19 cellular contexts compared by ENCODE assay signal in genomic region chr3:48511551-48511950, GRCh38. TPM values are rescaled to one million over a fixed set of nuclear protein-coding genes. Genes with fewer than 3 reads are reported as not detected.
A peak's percentile ranks its signal among the peaks of the same experiment; 100 is the strongest.
DNase-seq lines count a peak whose midpoint lies in the region; ATAC-seq, FAIRE-seq and TF ChIP-seq lines count a peak whose summit lies in the region.
"Had no signal": no experiment of that assay in that cellular context is flagged by ENCODE, and none has a peak within 500 bp of the region (broad histone marks: within the 10 kb centered on the region; RNA-seq: fewer than 3 reads in every experiment).

No MANE protein-coding gene starts in this region.

- no peak for TF ChIP-seq CTCF in K562 (IDR thresholded peaks at IDR 0.05 in 2 of 3, conservative IDR thresholded peaks at IDR 0.05 in 1 of 3; ENCODE audit: insufficient read depth in 2 of 3, low read depth in 1 of 3, low read length in 3 of 3)
- no peak for TF ChIP-seq CTCF in neural crest cell (conservative IDR thresholded peaks at IDR 0.05)
- TF ChIP-seq CTCF in esophagus squamous epithelium (IDR thresholded peaks at IDR 0.05), result no peak
- TF ChIP-seq CTCF in OCI-LY7 (conservative IDR thresholded peaks at IDR 0.05; ENCODE audit: low read length), result no peak

- H3K9ac ChIP-seq in K562 (ENCODE audit: insufficient read depth in 1 of 2, low read depth in 2 of 2, low read length in 2 of 2), result no peak overlapping the region

- ATAC-seq in T-helper 17 cell (no peak), K562 (no peak)
- ATAC-seq: GM23338, HCT116 had no signal

- TF ChIP-seq EP300 in K562 (IDR thresholded peaks at IDR 0.05; ENCODE audit: low read length), result no peak

- H3K27ac ChIP-seq in K562 (ENCODE audit: extremely low read depth, low read depth, low read length) (no peak overlapping the region), esophagus squamous epithelium (no peak overlapping the region), OCI-LY7 (ENCODE audit: low read depth, low read length, poor library complexity, severe bottlenecking) (no peak overlapping the region)
- H3K27ac ChIP-seq: C4-2B, HL-60 had no signal

- peak overlapping the region; percentile 72 for H3K27ac Mint-ChIP-seq in T-helper 17 cell
- peak overlapping the region; percentile 73 for H3K27ac Mint-ChIP-seq in neural crest cell (ENCODE audit: unreplicated experiment)
- H3K27ac Mint-ChIP-seq: GM23338, HFFc6 had no signal

- no peaks in the 10 kb centered on the region for H3K79me2 ChIP-seq in K562 (ENCODE audit: control insufficient read depth, insufficient read depth, low read length)
- no peaks in the 10 kb centered on the region for H3K79me2 ChIP-seq in OCI-LY7 (ENCODE audit: insufficient read depth, low read depth, low read length)

- POLR2A ChIA-PET in K562 (lab: Yijun Ruan, JAX), result interaction anchor here (0.6 kb wide), 1 partner anchor 611 kb away, joined by 4 read pairs; no protein-coding TSS in a partner anchor
- POLR2A ChIA-PET in OCI-LY7 (lab: Charles Lee), result interaction anchor here (0.7 kb wide), 1 partner anchor 38 kb away, joined by 6 read pairs; no protein-coding TSS in a partner anchor

- H3K4me1 ChIP-seq in K562 (replicated peaks in 1 of 2; ENCODE audit: control insufficient read depth in 2 of 2, insufficient read depth in 2 of 2, low read length in 2 of 2) (peaks cover 0 to 2% of the 10 kb centered on the region in 2 experiments; a peak in 1 of 5 replicates), esophagus squamous epithelium (peaks cover 0 to 21% (median 16%) of the 10 kb centered on the region in 3 donors), OCI-LY7 (ENCODE audit: insufficient read depth, low read length, poor library complexity, severe bottlenecking) (peaks cover 18% of the 10 kb centered on the region)

- H3K36me3 ChIP-seq in K562 (ENCODE audit: control insufficient read depth, insufficient read depth, low read length) (no peaks in the 10 kb centered on the region), esophagus squamous epithelium (no peaks in the 10 kb centered on the region), OCI-LY7 (ENCODE audit: insufficient read depth, low read length) (no peaks in the 10 kb centered on the region)

- H3K36me3 Mint-ChIP-seq in T-helper 17 cell (ENCODE audit: low read depth) (no peaks in the 10 kb centered on the region), neural crest cell (ENCODE audit: low read depth) (no peaks in the 10 kb centered on the region)

- no peaks in the 10 kb centered on the region for H4K20me1 ChIP-seq in K562 (replicated peaks; ENCODE audit: control insufficient read depth, insufficient read depth, low read length)
- H4K20me1 ChIP-seq in OCI-LY7 (ENCODE audit: insufficient read depth, low read length), result no peaks in the 10 kb centered on the region

- intact Hi-C loops in K562 (cut with micrococcal nuclease), result no loop called here
- intact Hi-C loops in esophagus squamous epithelium (cut with DNase I), result no loop called here
- intact Hi-C loops in OCI-LY7 (cut with micrococcal nuclease; ENCODE audit: unreplicated experiment), result no loop called here

- FAIRE-seq in K562 (lab: Jason Lieb, UNC) (no peak), RCC 7860 (lab: Jason Lieb, UNC) (no peak)
- FAIRE-seq: A204.1, D721Med, G401.6, GM12891 had no signal

- H3K9me3 Mint-ChIP-seq in neural crest cell, result no peaks in the 10 kb centered on the region
- H3K9me3 Mint-ChIP-seq: CD4-positive, alpha-beta T cell; GM23338; HFFc6 had no signal

- peaks cover 48% of the 10 kb centered on the region for H3K4me1 Mint-ChIP-seq in T-helper 17 cell
- peaks cover 6% of the 10 kb centered on the region for H3K4me1 Mint-ChIP-seq in neural crest cell

- WGBS in K562 (ENCODE audit: insufficient coverage, low coverage, missing lambda C conversion rate), result 27% methylated on average over 2 of the region's 4 CpGs
- WGBS in esophagus squamous epithelium, 2 donors, result 83 to 86% methylated on average over 2 to 3 of the region's 4 CpGs

- TF ChIP-seq POLR2A in K562 (conservative IDR thresholded peaks at IDR 0.05) (no peak), esophagus squamous epithelium (IDR thresholded peaks at IDR 0.05) (no peak)

- H3K4me3 ChIP-seq in K562 (no peak overlapping the region), esophagus squamous epithelium (no peak overlapping the region), OCI-LY7 (ENCODE audit: low read depth, low read length, poor library complexity, severe bottlenecking) (no peak overlapping the region)
- H3K4me3 ChIP-seq: GM23338 had no signal

- no peak overlapping the region for H2AFZ ChIP-seq in K562 (ENCODE audit: low read depth, low read length)
- no peak overlapping the region for H2AFZ ChIP-seq in OCI-LY7 (ENCODE audit: low read length)
- H2AFZ ChIP-seq: GM23338 had no signal

- BruUV-seq in K562 (replicated peaks; lab: Mats Ljungman, UMichigan), result no TSS peak
- no TSS peak for BruUV-seq in OCI-LY7 (replicated peaks; lab: Mats Ljungman, UMichigan)

- H3K9me2 ChIP-seq in OCI-LY7 (ENCODE audit: insufficient read depth, low read length), result no peaks in the 10 kb centered on the region

- no peak overlapping the region for H3K4me2 ChIP-seq in K562 (ENCODE audit: insufficient read depth, low read length)
- no peak overlapping the region for H3K4me2 ChIP-seq in OCI-LY7 (ENCODE audit: low read length)
- H3K4me2 ChIP-seq: GM23338 had no signal

- no peaks in the 10 kb centered on the region for H3K9me3 ChIP-seq in T-helper 17 cell (ENCODE audit: control insufficient read depth, low read length, poor library complexity, severe bottlenecking)
- no peaks in the 10 kb centered on the region for H3K9me3 ChIP-seq in K562 (replicated peaks; ENCODE audit: control insufficient read depth, insufficient read depth, low read depth, low read length)
- no peaks in the 10 kb centered on the region for H3K9me3 ChIP-seq in esophagus squamous epithelium
- H3K9me3 ChIP-seq in OCI-LY7 (ENCODE audit: low read length), result no peaks in the 10 kb centered on the region
- H3K9me3 ChIP-seq: Caco-2 had no signal

- no peak overlapping the region for H3K4me3 Mint-ChIP-seq in T-helper 17 cell
- H3K4me3 Mint-ChIP-seq in neural crest cell, result peak overlapping the region; percentile 64
- H3K4me3 Mint-ChIP-seq: CD4-positive, alpha-beta T cell; GM23338; HFFc6 had no signal

- DNase-seq in T-helper 17 cell (no peak), K562 (ENCODE audit: extremely low read depth in 1 of 4, low spot score in 3 of 4) (no peak), neural crest cell (ENCODE audit: low read depth, low spot score) (no peak), RCC 7860 (ENCODE audit: low spot score) (no peak), esophagus squamous epithelium (lab: John Stamatoyannopoulos, UW) (no peak), OCI-LY7 (ENCODE audit: low spot score) (no peak)
- DNase-seq: AML-193; Caco-2; CD4-positive, alpha-beta T cell; H7; HFFc6 had no signal

- CTCF ChIA-PET in K562 (lab: Yijun Ruan, JAX; ENCODE audit: low intra/inter-chr PET ratio) (no interaction called here), OCI-LY7 (lab: Charles Lee; ENCODE audit: unreplicated experiment) (no interaction called here)

- H3K27me3 ChIP-seq in K562 (ENCODE audit: control insufficient read depth in 2 of 2, insufficient read depth in 2 of 2, low read length in 2 of 2) (no peaks in the 10 kb centered on the region), esophagus squamous epithelium (no peaks in the 10 kb centered on the region)

- in situ Hi-C loops in K562 (cut with MboI), result no loop called here

- no peak for TF ChIP-seq RAD21 in K562 (CRISPR knock-in tag; conservative IDR thresholded peaks at IDR 0.05 in 1 of 2, IDR thresholded peaks at IDR 0.05 in 1 of 2)

- no peaks in the 10 kb centered on the region for H3K9me1 ChIP-seq in K562 (ENCODE audit: control insufficient read depth, insufficient read depth, low read length)

- H3K27me3 Mint-ChIP-seq in T-helper 17 cell (no peaks in the 10 kb centered on the region), neural crest cell (ENCODE audit: low read depth) (no peaks in the 10 kb centered on the region)
- H3K27me3 Mint-ChIP-seq: CD4-positive, alpha-beta T cell had no signal

RNA-seq across cellular contexts. Expression of gene SHISA5, which starts 7.6 kb away (rescaled TPM):
- total RNA-seq in T-helper 17 cell, result 100 to 1,000 TPM; 148 to 188 TPM
- total RNA-seq in K562 (2011; cell fraction: chromatin; rRNA removed; ENCODE audit: low replicate concordance), result 19.3 and 51.6 TPM in 2 replicates
- total RNA-seq in K562 (2011; cell fraction: nucleolus; rRNA removed), result 59.0 and 75.2 TPM in 2 replicates
- 67.4 and 91.0 TPM in 2 replicates for total RNA-seq in K562 (2011; cell fraction: nucleoplasm; rRNA removed)
- total RNA-seq in K562 (2014; rRNA removed), result 58.8 and 85.0 TPM in 2 replicates
- 29.4 and 33.9 TPM in 2 replicates for total RNA-seq in K562 (2014; rRNA removed; fragmentation: Illumina TruSeq; extraction: Trizol)
- total RNA-seq in K562 (2015; rRNA removed; fragmentation: Illumina TruSeq; extraction: Trizol), result 49.8 and 50.3 TPM in 2 replicates
- total RNA-seq in K562 (2021), result 85.8 and 88.2 TPM in 2 replicates
- 56.1 and 69.6 TPM in 2 replicates for polyA plus RNA-seq in K562 (2011; rRNA removed)
- polyA plus RNA-seq in K562 (2011; cell fraction: cytosol; rRNA removed), result 99.2 and 188 TPM in 2 replicates
- 42.4 and 47.4 TPM in 2 replicates for polyA plus RNA-seq in K562 (2011; cell fraction: nucleus; rRNA removed)
- 75.9 and 100 TPM in 2 replicates for polyA plus RNA-seq in K562 (2012)
- 62.2 and 92.3 TPM in 2 replicates for polyA plus RNA-seq in K562 (2014; fragmentation: Illumina TruSeq; extraction: Trizol)
- polyA plus RNA-seq in K562 (2014; fragmentation: Nextera tagmentation; extraction: Ambion mirVana), result 10 to 100 TPM in 1 of 2 experiments, 1 to 10 TPM in 1; 8.4 to 11.4 TPM
- polyA plus RNA-seq in K562 (2014; rRNA removed), result 56.5 and 68.2 TPM in 2 replicates
- polyA minus RNA-seq in K562 (2011; rRNA and poly(A)+ RNA removed), result 24.3 and 33.3 TPM in 2 replicates
- polyA minus RNA-seq in K562 (2011; cell fraction: cytosol; rRNA and poly(A)+ RNA removed), result 50.5 and 53.7 TPM in 2 replicates
- polyA minus RNA-seq in K562 (2011; cell fraction: nucleus; rRNA and poly(A)+ RNA removed), result 9.3 and 10.4 TPM in 2 replicates
- 117 and 124 TPM in 2 replicates for total RNA-seq in neural crest cell
- total RNA-seq in esophagus squamous epithelium, result 100 to 1,000 TPM in 2 of 4 donors, 10 to 100 TPM in 2; 71.8 to 138 (median 115) TPM
- 80.5 and 102 TPM in 2 replicates for total RNA-seq in OCI-LY7 (2014; rRNA removed; shearing (Covaris generic))
- 97.1 and 97.3 TPM in 2 replicates for total RNA-seq in OCI-LY7 (2022)

RNA-seq across cellular contexts. Expression of gene PFKFB4, which starts 45.1 kb away (rescaled TPM):
- total RNA-seq in T-helper 17 cell, result 1 to 10 TPM; 1.6 to 3.3 TPM
- total RNA-seq in K562 (2011; cell fraction: chromatin; rRNA removed; ENCODE audit: low replicate concordance), result 136 and 240 TPM in 2 replicates
- 112 TPM in 2 replicates for total RNA-seq in K562 (2011; cell fraction: nucleolus; rRNA removed)
- total RNA-seq in K562 (2011; cell fraction: nucleoplasm; rRNA removed), result 150 and 164 TPM in 2 replicates
- 15.3 and 16.6 TPM in 2 replicates for total RNA-seq in K562 (2014; rRNA removed)
- total RNA-seq in K562 (2014; rRNA removed; fragmentation: Illumina TruSeq; extraction: Trizol), result 9.6 and 11.3 TPM in 2 replicates
- 12.9 and 14.7 TPM in 2 replicates for total RNA-seq in K562 (2015; rRNA removed; fragmentation: Illumina TruSeq; extraction: Trizol)
- 13.5 and 15.8 TPM in 2 replicates for total RNA-seq in K562 (2021)
- polyA plus RNA-seq in K562 (2011; rRNA removed), result 56.3 and 71.4 TPM in 2 replicates
- 69.3 and 79.6 TPM in 2 replicates for polyA plus RNA-seq in K562 (2011; cell fraction: cytosol; rRNA removed)
- 150 and 157 TPM in 2 replicates for polyA plus RNA-seq in K562 (2011; cell fraction: nucleus; rRNA removed)
- polyA plus RNA-seq in K562 (2012), result 12.3 and 18.7 TPM in 2 replicates
- 13.8 and 14.5 TPM in 2 replicates for polyA plus RNA-seq in K562 (2014; fragmentation: Illumina TruSeq; extraction: Trizol)
- polyA plus RNA-seq in K562 (2014; fragmentation: Nextera tagmentation; extraction: Ambion mirVana), result 1 to 10 TPM in 1 of 2 experiments, under 1 TPM in 1; 0.92 to 1.6 TPM
- 13.2 and 14.0 TPM in 2 replicates for polyA plus RNA-seq in K562 (2014; rRNA removed)
- 54.0 and 55.4 TPM in 2 replicates for polyA minus RNA-seq in K562 (2011; rRNA and poly(A)+ RNA removed)
- 29.7 and 40.0 TPM in 2 replicates for polyA minus RNA-seq in K562 (2011; cell fraction: cytosol; rRNA and poly(A)+ RNA removed)
- 42.4 and 62.3 TPM in 2 replicates for polyA minus RNA-seq in K562 (2011; cell fraction: nucleus; rRNA and poly(A)+ RNA removed)
- total RNA-seq in neural crest cell, result 19.2 and 20.4 TPM in 2 replicates
- 10 to 100 TPM in 1 of 4 donors, 1 to 10 TPM in 3; 6.7 to 10.2 (median 8.0) TPM for total RNA-seq in esophagus squamous epithelium
- total RNA-seq in OCI-LY7 (2014; rRNA removed; shearing (Covaris generic)), result 3.8 and 5.0 TPM in 2 replicates
- total RNA-seq in OCI-LY7 (2022), result 10.8 and 29.0 TPM in 2 replicates

RNA-seq across cellular contexts. Expression of gene UCN2, which starts 52.0 kb away (rescaled TPM):
- total RNA-seq in T-helper 17 cell, result not detected
- 0.65 TPM in 1 of 2 replicates, not detected in the other for total RNA-seq in K562 (2011; cell fraction: chromatin; rRNA removed; ENCODE audit: low replicate concordance)
- total RNA-seq in K562 (2011; cell fraction: nucleolus; rRNA removed), result 0.33 TPM in 1 of 2 replicates, not detected in the other
- 0.29 and 0.38 TPM in 2 replicates for total RNA-seq in K562 (2011; cell fraction: nucleoplasm; rRNA removed)
- total RNA-seq in K562 (2014; rRNA removed), result not detected in 2 replicates
- total RNA-seq in K562 (2014; rRNA removed; fragmentation: Illumina TruSeq; extraction: Trizol), result not detected in 2 replicates
- total RNA-seq in K562 (2015; rRNA removed; fragmentation: Illumina TruSeq; extraction: Trizol), result not detected in 2 replicates
- 0.11 TPM in 1 of 2 replicates, not detected in the other for total RNA-seq in K562 (2021)
- polyA plus RNA-seq in K562 (2011; rRNA removed), result 0.05 and 0.08 TPM in 2 replicates
- 0.04 and 0.09 TPM in 2 replicates for polyA plus RNA-seq in K562 (2011; cell fraction: cytosol; rRNA removed)
- 0.13 and 0.44 TPM in 2 replicates for polyA plus RNA-seq in K562 (2011; cell fraction: nucleus; rRNA removed)
- 0.16 TPM in 1 of 2 replicates, not detected in the other for polyA plus RNA-seq in K562 (2012)
- polyA plus RNA-seq in K562 (2014; fragmentation: Illumina TruSeq; extraction: Trizol), result not detected in 2 replicates
- not detected for polyA plus RNA-seq in K562 (2014; fragmentation: Nextera tagmentation; extraction: Ambion mirVana)
- polyA plus RNA-seq in K562 (2014; rRNA removed), result not detected in 2 replicates
- polyA minus RNA-seq in K562 (2011; rRNA and poly(A)+ RNA removed), result not detected in 2 replicates
- not detected in 2 replicates for polyA minus RNA-seq in K562 (2011; cell fraction: cytosol; rRNA and poly(A)+ RNA removed)
- polyA minus RNA-seq in K562 (2011; cell fraction: nucleus; rRNA and poly(A)+ RNA removed), result not detected in 2 replicates
- 1.3 TPM in 2 replicates for total RNA-seq in neural crest cell
- total RNA-seq in esophagus squamous epithelium, result 1 to 10 TPM; 2.6 to 5.3 (median 3.4) TPM
- 0.16 TPM in 1 of 2 replicates, not detected in the other for total RNA-seq in OCI-LY7 (2014; rRNA removed; shearing (Covaris generic))
- not detected in 2 replicates for total RNA-seq in OCI-LY7 (2022)
- total RNA-seq: CD4-positive, alpha-beta T cell had no signal
- polyA plus RNA-seq: GM23338 had no signal
